In genomic region chrX:129472116-129472515, GRCh38 we compare ENCODE assay signal across 20 cellular contexts. TPM values are rescaled to one million over a fixed set of nuclear protein-coding genes. Genes with fewer than 3 reads are reported as not detected.
A peak's percentile ranks its signal among the peaks of the same experiment; 100 is the strongest.
DNase-seq lines count a peak whose midpoint lies in the region; ATAC-seq and TF ChIP-seq lines count a peak whose summit lies in the region.
"Had no signal": no experiment of that assay in that cellular context is flagged by ENCODE, and none has a peak within 500 bp of the region (broad histone marks: within the 10 kb centered on the region; RNA-seq: fewer than 3 reads in every experiment).

No MANE protein-coding gene starts in this region.

- H3K4me1 Mint-ChIP-seq in HFFc6 (ENCODE audit: low read depth), result peaks cover 15% of the 10 kb centered on the region
- H3K4me1 Mint-ChIP-seq: activated naive CD8-positive, alpha-beta T cell treated with anti-CD3 and anti-CD28 coated beads, Interleukin-2, amount 50 U/mL, for 24 hours; endodermal cell had no signal

- DNase-seq in AG08395 (ENCODE audit: low spot score) (peak; percentile 12), HFFc6 (peak; percentile 4), astrocyte of the hippocampus (ENCODE audit: low read depth, low spot score) (peak; percentile 20), iris pigment epithelial cell (ENCODE audit: low read depth) (peak; percentile 17), GOT3 (lab: John Stamatoyannopoulos, UW) (no peak), NCI-H146 (lab: John Stamatoyannopoulos, UW) (no peak), NCI-H1436 treated with DMSO at 0.1 percent for 48 hours (lab: John Stamatoyannopoulos, UW) (no peak)
- DNase-seq: activated CD8-positive, alpha-beta memory T cell treated with anti-CD3 and anti-CD28 coated beads for 24 hours; activated naive CD8-positive, alpha-beta T cell treated with anti-CD3 and anti-CD28 coated beads, Interleukin-2, amount 50 U/mL, for 24 hours; COR-L47; endodermal cell; GDM1; lower lobe of right lung; NCI-H1417 treated with DMSO at 0.1 percent for 48 hours; NCI-H226; SHP77; stimulated activated CD4-positive, alpha-beta T cell treated with anti-CD3 and anti-CD28 coated beads, Interleukin-4, amount 100 ng/mL, for 4 hours; stimulated activated CD8-positive, alpha-beta memory T cell treated with anti-CD3 and anti-CD28 coated beads, Interleukin-4, amount 100 ng/mL, for 48 hours; T-helper 2 cell had no signal

- peaks cover 2% of the 10 kb centered on the region; the same call in 1 of the 2 replicates for H3K27me3 Mint-ChIP-seq in HFFc6 (ENCODE audit: insufficient read depth)
- H3K27me3 Mint-ChIP-seq: activated naive CD8-positive, alpha-beta T cell treated with anti-CD3 and anti-CD28 coated beads, Interleukin-2, amount 50 U/mL, for 24 hours had no signal

- ATAC-seq in GM18498 (IDR thresholded peaks at IDR 0.05; ENCODE audit: unreplicated experiment), result no peak
- ATAC-seq: activated naive CD8-positive, alpha-beta T cell treated with anti-CD3 and anti-CD28 coated beads, Interleukin-2, amount 50 U/mL, for 24 hours; lower lobe of right lung had no signal

- H3K9me3 Mint-ChIP-seq in HFFc6, result no peaks in the 10 kb centered on the region
- H3K9me3 Mint-ChIP-seq: activated naive CD8-positive, alpha-beta T cell treated with anti-CD3 and anti-CD28 coated beads, Interleukin-2, amount 50 U/mL, for 24 hours; endodermal cell had no signal

- H3K36me3 Mint-ChIP-seq in HFFc6 (ENCODE audit: low read depth), result peaks cover 26% of the 10 kb centered on the region

- H3K27ac Mint-ChIP-seq in HFFc6, result no peak overlapping the region
- H3K27ac Mint-ChIP-seq: activated naive CD8-positive, alpha-beta T cell treated with anti-CD3 and anti-CD28 coated beads, Interleukin-2, amount 50 U/mL, for 24 hours had no signal

- no peak for TF ChIP-seq CTCF in HFFc6 (IDR thresholded peaks at IDR 0.05)

- no peak overlapping the region for H3K4me3 Mint-ChIP-seq in HFFc6
- H3K4me3 Mint-ChIP-seq: activated naive CD8-positive, alpha-beta T cell treated with anti-CD3 and anti-CD28 coated beads, Interleukin-2, amount 50 U/mL, for 24 hours; endodermal cell had no signal

RNA-seq across cellular contexts. Expression of gene SMARCA1, which starts 51.2 kb away (rescaled TPM):
- 10 to 100 TPM; 61.4 to 71.7 (median 66.2) TPM for total RNA-seq in HFFc6 (2021; fragmentation: NEBNext Ultra II Directional; extraction: Animal tissue kit (Norgen Biotek cat#: 25700))

Comparison
In these comparisons a context has a peak if more than half of its experiments do, and no peak if none do; other contexts are left out.
1. DNase-seq: peak in AG08395 (single experiment), HFFc6 (single experiment), astrocyte of the hippocampus (single experiment) and iris pigment epithelial cell (single experiment); none in GOT3 (single experiment), NCI-H146 (single experiment) and NCI-H1436 treated with DMSO at 0.1 percent for 48 hours (single experiment).